In genomic region chr1:192986110-192986747, GRCh38 we compare ENCODE assay signal across 1 cellular context.
TF ChIP-seq lines count a peak whose summit lies in the region.

No MANE protein-coding gene starts in this region.

TF ChIP-seq in K562, 482 proteins besides CTCF, POLR2A, EP300 and RAD21 (continued from another document and continues in another):
- TF ChIP-seq ZBTB11 (CRISPR knock-in tag; IDR thresholded peaks at IDR 0.05) (peak in 1 of 3 experiments; percentile 66; a peak in 2 of 6 replicates), USF1 (CRISPR knock-in tag; IDR thresholded peaks at IDR 0.05) (no peak), KLF1 (tag; IDR thresholded peaks at IDR 0.05) (no peak), NFYB (IDR thresholded peaks at IDR 0.05; ENCODE audit: extremely low read depth, insufficient read length) (no peak), TCF7 (IDR thresholded peaks at IDR 0.05; ENCODE audit: borderline replicate concordance) (peak; percentile 62; the same call in 1 of the 2 replicates), BRF1 (IDR thresholded peaks at IDR 0.05; ENCODE audit: borderline replicate concordance, extremely low read depth, insufficient read length) (no peak), POU5F1 (IDR thresholded peaks at IDR 0.05; ENCODE audit: borderline replicate concordance, low read depth, low read length, partially characterized antibody) (no peak), ZNF121 (CRISPR knock-in tag; conservative IDR thresholded peaks at IDR 0.05) (no peak), E4F1 (CRISPR knock-in tag; IDR thresholded peaks at IDR 0.05; ENCODE audit: borderline replicate concordance) (no peak), SNRNP70 (optimal IDR thresholded peaks at IDR 0.05; ENCODE audit: low read depth, low read length) (no peak), ZNF512 (tag; IDR thresholded peaks at IDR 0.05) (no peak), OTX1 (CRISPR knock-in tag; IDR thresholded peaks at IDR 0.05) (no peak), ZNF311 (CRISPR knock-in tag; IDR thresholded peaks at IDR 0.05) (no peak), CTBP1 (IDR thresholded peaks at IDR 0.05; ENCODE audit: borderline replicate concordance) (peak; percentile 82; the same call in 1 of the 2 replicates), HNRNPUL1 (IDR thresholded peaks at IDR 0.05; ENCODE audit: low read length) (no peak), E2F5 (CRISPR knock-in tag; IDR thresholded peaks at IDR 0.05) (no peak), KLF16 (IDR thresholded peaks at IDR 0.05) (peak; percentile 92), HNRNPK (IDR thresholded peaks at IDR 0.05; ENCODE audit: low read depth, low read length, poor library complexity, severe bottlenecking) (no peak), PURB (CRISPR knock-in tag; IDR thresholded peaks at IDR 0.05; ENCODE audit: low read depth) (no peak), MIER1 (IDR thresholded peaks at IDR 0.05; ENCODE audit: low read depth) (0 out of 2 replicates have a peak, but pooled peaks have one; percentile 64), NR1H2 (CRISPR knock-in tag; IDR thresholded peaks at IDR 0.05) (no peak), NR4A1 (CRISPR knock-in tag; IDR thresholded peaks at IDR 0.05) (no peak), NR4A1 (tag; IDR thresholded peaks at IDR 0.05) (0 out of 2 replicates have a peak, but pooled peaks have one; percentile 61), AFF1 (IDR thresholded peaks at IDR 0.05; ENCODE audit: low read depth in 1 of 2, partially characterized antibody in 2 of 2) (peak in 1 of 2 experiments; percentile 92), ZNF766 (CRISPR knock-in tag; conservative IDR thresholded peaks at IDR 0.05) (peak; percentile 78), KLF6 (CRISPR knock-in tag; IDR thresholded peaks at IDR 0.05; ENCODE audit: borderline replicate concordance) (no peak), SIN3A (IDR thresholded peaks at IDR 0.05; ENCODE audit: borderline replicate concordance in 2 of 2, control insufficient read depth in 1 of 2, low read depth in 2 of 2, low read length in 2 of 2) (no peak), ZNF592 (IDR thresholded peaks at IDR 0.05) (peak; percentile 39; the same call in 1 of the 2 replicates), FOXJ3 (CRISPR knock-in tag; IDR thresholded peaks at IDR 0.05) (no peak), ZNF395 (CRISPR knock-in tag; IDR thresholded peaks at IDR 0.05) (peak; percentile 81), ZKSCAN8 (CRISPR knock-in tag; IDR thresholded peaks at IDR 0.05) (no peak; the same call in 1 of the 2 replicates), NONO (IDR thresholded peaks at IDR 0.05; ENCODE audit: low read depth in 2 of 2, low read length in 1 of 2) (no peak), ZBTB8A (IDR thresholded peaks at IDR 0.05; ENCODE audit: partially characterized antibody) (no peak), TCFL5 (CRISPR knock-in tag; conservative IDR thresholded peaks at IDR 0.05) (no peak), ZFP36 (IDR thresholded peaks at IDR 0.05; ENCODE audit: low read depth, low read length, partially characterized antibody) (no peak), SAFB (IDR thresholded peaks at IDR 0.05; ENCODE audit: borderline replicate concordance, low read depth, low read length) (no peak), ZNF778 (CRISPR knock-in tag; IDR thresholded peaks at IDR 0.05) (no peak), ZNF143 (CRISPR knock-in tag; IDR thresholded peaks at IDR 0.05) (no peak), FUS (optimal IDR thresholded peaks at IDR 0.05; ENCODE audit: low read depth, low read length) (no peak), KAT7 (CRISPR knock-in tag; IDR thresholded peaks at IDR 0.05; ENCODE audit: borderline replicate concordance) (no peak), NR0B1 (IDR thresholded peaks at IDR 0.05; ENCODE audit: partially characterized antibody) (no peak), CBX2 (IDR thresholded peaks at IDR 0.05; ENCODE audit: insufficient read depth, low read length, poor library complexity, severe bottlenecking) (no peak), MEF2A (IDR thresholded peaks at IDR 0.05; ENCODE audit: control insufficient read depth, low read depth, low read length) (no peak), ZNF384 (IDR thresholded peaks at IDR 0.05; ENCODE audit: low read depth, low read length) (no peak)
